17 cellular contexts compared by ENCODE assay signal in genomic region chr22:48393041-48393370, GRCh38.
A peak's percentile ranks its signal among the peaks of the same experiment; 100 is the strongest.
DNase-seq lines count a peak whose midpoint lies in the region; ATAC-seq and FAIRE-seq lines count a peak whose summit lies in the region.
"Had no signal": no experiment of that assay in that cellular context is flagged by ENCODE, and none has a peak within 500 bp of the region (broad histone marks: within the 10 kb centered on the region; RNA-seq: fewer than 3 reads in every experiment).

No MANE protein-coding gene starts in this region.

- no peaks in the 10 kb centered on the region for H3K9me3 ChIP-seq in MG63

- ATAC-seq in left lobe of liver, result no peak
- no peak for ATAC-seq in HG03025 (IDR thresholded peaks at IDR 0.05; ENCODE audit: low FRiP score, unreplicated experiment)
- ATAC-seq: GM23338, Right ventricle myocardium inferior had no signal

- no peak for FAIRE-seq in urothelium cell line (lab: Jason Lieb, UNC)
- FAIRE-seq: RCC 7860 had no signal

- no peak overlapping the region for H3K4me3 ChIP-seq in MG63
- H3K4me3 ChIP-seq: GM23338 had no signal

- no peaks in the 10 kb centered on the region for H3K27me3 ChIP-seq in MG63

- no peaks in the 10 kb centered on the region for H3K36me3 ChIP-seq in MG63

- DNase-seq in activated effector memory CD4-positive, alpha-beta T cell treated with anti-CD3 and anti-CD28 coated beads, Interleukin-2, amount 50 U/mL, for 16 hours, result peak; percentile 48
- DNase-seq in activated effector memory CD4-positive, alpha-beta T cell treated with Interleukin-2 at 50 U/mL for 16 hours, result no peak
- DNase-seq in MG63, result peak; percentile 5
- peak; percentile 30 for DNase-seq in left lobe of liver (ENCODE audit: low spot score)
- peak; percentile 41 for DNase-seq in urothelium cell line (ENCODE audit: low spot score)
- DNase-seq in NCI-H2227 (lab: John Stamatoyannopoulos, UW; ENCODE audit: unreplicated experiment), result no peak
- DNase-seq: Kasumi-1, MM.1S, NCI-H1105 treated with DMSO at 0.1 percent for 48 hours, NCI-H1694 treated with DMSO at 0.1 percent for 48 hours, NCI-H446 treated with DMSO at 0.1 percent for 48 hours, NCI-H69, SW 1271 had no signal

Comparison
In these comparisons a context has a peak if more than half of its experiments do, and no peak if none do; other contexts are left out.
1. DNase-seq: peak in activated effector memory CD4-positive, alpha-beta T cell treated with anti-CD3 and anti-CD28 coated beads, Interleukin-2, amount 50 U/mL, for 16 hours (single experiment), MG63 (single experiment), left lobe of liver (single experiment) and urothelium cell line (single experiment); none in activated effector memory CD4-positive, alpha-beta T cell treated with Interleukin-2 at 50 U/mL for 16 hours (single experiment) and NCI-H2227 (single experiment).